In genomic region chr4:112231779-112232713, GRCh38 we compare ENCODE assay signal across 1 cellular context.
TF ChIP-seq lines count a peak whose summit lies in the region.

Gene AP1AR, plus strand, starts transcription at chr4:112231787. Its CDS starts 305 bp downstream, at chr4:112232092.

TF ChIP-seq in HepG2, 621 proteins besides CTCF, POLR2A, EP300 and RAD21 (continued from another document and continues in another):
- TF ChIP-seq DMTF1 (CRISPR knock-in tag; IDR thresholded peaks at IDR 0.05), result no peak
- TF ChIP-seq ZSCAN22 (CRISPR knock-in tag; IDR thresholded peaks at IDR 0.05), result no peak
- TF ChIP-seq NR2F1 (CRISPR knock-in tag; IDR thresholded peaks at IDR 0.05), result no peak
- TF ChIP-seq ZNF138 (CRISPR knock-in tag; IDR thresholded peaks at IDR 0.05; ENCODE audit: low read depth), result no peak
- TF ChIP-seq HDAC2 (CRISPR knock-in tag; IDR thresholded peaks at IDR 0.05), result peak; percentile 45; the same call in 1 of the 2 replicates
- 0 out of 2 replicates have a peak, but pooled peaks have one; percentile 57 for TF ChIP-seq ZNF777 (CRISPR knock-in tag; IDR thresholded peaks at IDR 0.05)
- TF ChIP-seq MTA3 (CRISPR knock-in tag; IDR thresholded peaks at IDR 0.05), result no peak
- 0 out of 2 replicates have a peak, but pooled peaks have one; percentile 75 for TF ChIP-seq ZSCAN12 (CRISPR knock-in tag; IDR thresholded peaks at IDR 0.05)
- peak; percentile 82 for TF ChIP-seq ARNT2 (CRISPR knock-in tag; IDR thresholded peaks at IDR 0.05; ENCODE audit: low read depth)
- TF ChIP-seq PAX8 (CRISPR knock-in tag; IDR thresholded peaks at IDR 0.05; ENCODE audit: borderline replicate concordance), result no peak
- no peak for TF ChIP-seq SCMH1 (CRISPR knock-in tag; IDR thresholded peaks at IDR 0.05; ENCODE audit: borderline replicate concordance)
- peak; percentile 45; the same call in 1 of the 2 replicates for TF ChIP-seq ZNF678 (CRISPR knock-in tag; IDR thresholded peaks at IDR 0.05)
- no peak for TF ChIP-seq MED8 (CRISPR knock-in tag; IDR thresholded peaks at IDR 0.05; ENCODE audit: insufficient replicate concordance)
- TF ChIP-seq NFE2L2 (IDR thresholded peaks at IDR 0.05; ENCODE audit: low read length), result no peak
- no peak; the same call in 1 of the 2 replicates for TF ChIP-seq MIER3 (CRISPR knock-in tag; IDR thresholded peaks at IDR 0.05; ENCODE audit: borderline replicate concordance)
- TF ChIP-seq ZNF773 (CRISPR knock-in tag; IDR thresholded peaks at IDR 0.05; ENCODE audit: borderline replicate concordance), result 0 out of 2 replicates have a peak, but pooled peaks have one; percentile 58
- no peak; the same call in 1 of the 2 replicates for TF ChIP-seq GFI1 (CRISPR knock-in tag; IDR thresholded peaks at IDR 0.05; ENCODE audit: borderline replicate concordance)
- TF ChIP-seq ZBTB40 (IDR thresholded peaks at IDR 0.05), result no peak
- peak; percentile 90 for TF ChIP-seq ZBTB40 (CRISPR knock-in tag; IDR thresholded peaks at IDR 0.05)
- no peak for TF ChIP-seq ZFAT (CRISPR knock-in tag; conservative IDR thresholded peaks at IDR 0.05)
- TF ChIP-seq RNF2 (conservative IDR thresholded peaks at IDR 0.05; ENCODE audit: low read depth), result peak; percentile 78
- TF ChIP-seq RBM22 (optimal IDR thresholded peaks at IDR 0.05; ENCODE audit: low read length), result peak; percentile 43
- peak; percentile 70; the same call in 1 of the 2 replicates for TF ChIP-seq ZSCAN29 (CRISPR knock-in tag; conservative IDR thresholded peaks at IDR 0.05)
- TF ChIP-seq CENPT (CRISPR knock-in tag; IDR thresholded peaks at IDR 0.05; ENCODE audit: low read depth), result peak; percentile 75; the same call in 1 of the 2 replicates
- TF ChIP-seq CBX1 (IDR thresholded peaks at IDR 0.05; ENCODE audit: low read depth), result peak; percentile 88
- no peak for TF ChIP-seq ZNF432 (CRISPR knock-in tag; IDR thresholded peaks at IDR 0.05; ENCODE audit: borderline replicate concordance)
- no peak for TF ChIP-seq DNMT1 (CRISPR knock-in tag; IDR thresholded peaks at IDR 0.05)
- TF ChIP-seq ZNF275 (CRISPR knock-in tag; IDR thresholded peaks at IDR 0.05; ENCODE audit: borderline replicate concordance), result no peak
- peak; percentile 46; the same call in 1 of the 2 replicates for TF ChIP-seq ELF1 (CRISPR knock-in tag; IDR thresholded peaks at IDR 0.05)
- no peak for TF ChIP-seq NFIB (CRISPR knock-in tag; IDR thresholded peaks at IDR 0.05; ENCODE audit: borderline replicate concordance)
- peak; percentile 10; the same call in 1 of the 2 replicates for TF ChIP-seq RFXAP (CRISPR knock-in tag; IDR thresholded peaks at IDR 0.05; ENCODE audit: borderline replicate concordance)
- peak; percentile 65; the same call in 1 of the 2 replicates for TF ChIP-seq ATF5 (CRISPR knock-in tag; IDR thresholded peaks at IDR 0.05; ENCODE audit: low read depth)
- TF ChIP-seq ZSCAN30 (CRISPR knock-in tag; IDR thresholded peaks at IDR 0.05), result peak; percentile 66; the same call in 1 of the 2 replicates
- no peak; the same call in 1 of the 2 replicates for TF ChIP-seq RARG (CRISPR knock-in tag; IDR thresholded peaks at IDR 0.05; ENCODE audit: low read depth)
- no peak for TF ChIP-seq HIC2 (CRISPR knock-in tag; IDR thresholded peaks at IDR 0.05; ENCODE audit: low read depth)
- peak; percentile 96 for TF ChIP-seq POLR2G (IDR thresholded peaks at IDR 0.05; ENCODE audit: low read depth, low read length)
- TF ChIP-seq SRSF1 (optimal IDR thresholded peaks at IDR 0.05; ENCODE audit: low read depth, low read length), result peak; percentile 97
- TF ChIP-seq MATR3 (CRISPR knock-in tag; IDR thresholded peaks at IDR 0.05), result no peak
- no peak for TF ChIP-seq TARDBP (CRISPR knock-in tag; IDR thresholded peaks at IDR 0.05)
- TF ChIP-seq ZKSCAN8 (CRISPR knock-in tag; IDR thresholded peaks at IDR 0.05; ENCODE audit: borderline replicate concordance), result no peak
- TF ChIP-seq ATF3 (CRISPR knock-in tag; IDR thresholded peaks at IDR 0.05), result no peak
- no peak; the same call in 1 of the 2 replicates for TF ChIP-seq HOXA3 (CRISPR knock-in tag; IDR thresholded peaks at IDR 0.05)
- TF ChIP-seq FIP1L1 (IDR thresholded peaks at IDR 0.05; ENCODE audit: borderline replicate concordance, insufficient read depth, low read depth, low read length), result no peak
- TF ChIP-seq HBP1 (CRISPR knock-in tag; IDR thresholded peaks at IDR 0.05; ENCODE audit: low read depth), result peak; percentile 74; the same call in 1 of the 2 replicates
- peak; percentile 64 for TF ChIP-seq ZNF547 (CRISPR knock-in tag; IDR thresholded peaks at IDR 0.05)
- TF ChIP-seq ARID2 (CRISPR knock-in tag; IDR thresholded peaks at IDR 0.05; ENCODE audit: borderline replicate concordance), result 0 out of 2 replicates have a peak, but pooled peaks have one; percentile 29
- TF ChIP-seq THAP8 (CRISPR knock-in tag; IDR thresholded peaks at IDR 0.05; ENCODE audit: borderline replicate concordance), result no peak
- TF ChIP-seq TSC22D2 (CRISPR knock-in tag; IDR thresholded peaks at IDR 0.05; ENCODE audit: borderline replicate concordance), result no peak
- TF ChIP-seq KLF6 (CRISPR knock-in tag; IDR thresholded peaks at IDR 0.05), result peak; percentile 75; the same call in 1 of the 2 replicates
- peak; percentile 93 for TF ChIP-seq MYC (CRISPR knock-in tag; IDR thresholded peaks at IDR 0.05; ENCODE audit: borderline replicate concordance)
- 0 out of 2 replicates have a peak, but pooled peaks have one; percentile 35 for TF ChIP-seq KLF12 (CRISPR knock-in tag; IDR thresholded peaks at IDR 0.05; ENCODE audit: borderline replicate concordance)
- no peak for TF ChIP-seq NFE2 (CRISPR knock-in tag; IDR thresholded peaks at IDR 0.05)
- no peak for TF ChIP-seq FOXA3 (CRISPR knock-in tag; IDR thresholded peaks at IDR 0.05)
- TF ChIP-seq ZNF44 (CRISPR knock-in tag; IDR thresholded peaks at IDR 0.05), result no peak
